ENCODE assay signal across 1 cellular context in genomic region chr2:12424820-12425219, GRCh38.
TF ChIP-seq lines count a peak whose summit lies in the region.

No MANE protein-coding gene starts in this region.

TF ChIP-seq in IMR-90, 13 proteins besides CTCF, POLR2A, EP300 and RAD21 (continued from another document):
- TF ChIP-seq CEBPB (IDR thresholded peaks at IDR 0.05; ENCODE audit: low read depth, low read length) = no peak
